ENCODE assay signal across 3 cellular contexts in the genomic region with DNA sequence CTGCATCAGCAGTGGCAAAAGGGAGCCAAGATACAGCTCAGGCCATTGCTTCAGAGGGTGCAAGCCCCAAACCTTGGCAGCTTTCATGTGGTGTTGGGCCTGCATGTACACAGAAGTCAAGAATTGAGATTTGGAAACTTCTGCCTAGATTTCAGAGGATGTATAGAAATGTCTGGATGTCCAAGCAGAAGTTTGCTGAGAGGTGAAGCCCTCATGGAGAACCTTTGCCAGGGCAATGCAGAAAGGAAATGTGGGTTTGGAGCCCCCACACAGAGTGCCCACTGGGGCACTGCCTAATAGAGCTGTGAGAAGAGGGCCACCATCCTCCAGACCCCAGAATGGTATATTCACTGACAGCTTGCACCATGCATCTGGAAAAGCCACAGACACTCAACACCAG.
A peak's percentile ranks its signal among the peaks of the same experiment; 100 is the strongest.
TF ChIP-seq lines count a peak whose summit lies in the region.

No MANE protein-coding gene starts in this region.

TF ChIP-seq in HEK293, 187 proteins besides CTCF, POLR2A, EP300 and RAD21:
- TF ChIP-seq SETDB1 (IDR thresholded peaks at IDR 0.05; ENCODE audit: insufficient read length, low read length) (peak; percentile 88), ZNF529 (tag by site-specific recombination; IDR thresholded peaks at IDR 0.05; ENCODE audit: insufficient replicate concordance) (peak; percentile 23)

TF ChIP-seq in GM12878, 131 proteins besides CTCF, POLR2A, EP300 and RAD21:
- peak; percentile 89; the same call in 1 of the 2 replicates for TF ChIP-seq CBX5 (IDR thresholded peaks at IDR 0.05; ENCODE audit: low read depth)

TF ChIP-seq in K562, 482 proteins besides CTCF, POLR2A, EP300 and RAD21:
- 0 out of 2 replicates have a peak, but pooled peaks have one; percentile 53 for TF ChIP-seq CBX5 (IDR thresholded peaks at IDR 0.05; ENCODE audit: borderline replicate concordance, low read depth)
- 0 out of 2 replicates have a peak, but pooled peaks have one; percentile 22 for TF ChIP-seq TRIM28 (IDR thresholded peaks at IDR 0.05)
